ENCODE assay signal across 27 cellular contexts in the genomic region with DNA sequence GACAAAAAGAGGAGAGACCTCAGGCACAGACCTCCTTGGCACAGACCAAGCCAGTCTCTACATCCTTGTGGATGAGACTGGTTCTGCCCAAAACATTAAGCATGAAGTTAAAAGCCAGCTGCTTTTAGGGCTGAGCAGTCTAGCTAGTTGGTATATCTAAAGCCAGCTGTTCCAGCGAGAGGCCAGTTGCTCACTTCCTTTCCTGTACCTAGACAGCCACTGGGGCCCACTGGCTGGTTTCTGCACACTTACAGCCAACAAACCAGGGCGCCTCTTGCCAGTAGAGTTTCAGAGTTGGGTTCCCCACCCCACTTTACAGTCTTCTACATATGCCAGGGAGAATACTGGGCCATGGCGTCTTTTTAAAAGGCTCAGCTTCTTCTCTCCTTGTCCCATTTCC.
"Had no signal": no experiment of that assay in that cellular context is flagged by ENCODE, and none has a peak within 500 bp of the region (broad histone marks: within the 10 kb centered on the region; RNA-seq: fewer than 3 reads in every experiment).

No MANE protein-coding gene starts in this region.

- ATAC-seq: activated CD4-positive, alpha-beta T cell treated with anti-CD3 and anti-CD28 coated beads for 36 hours; activated T-cell treated with anti-CD3 and anti-CD28 coated beads, Interleukin-2, amount 50 U/mL, for 4 hours; activated T-helper 17 cell treated with anti-CD3 and anti-CD28 coated beads, Interleukin-2, amount 50 U/mL, for 72 hours; effector memory CD8-positive, alpha-beta T cell; foreskin keratinocyte; gastrocnemius medialis; heart left ventricle had no signal

- DNase-seq: activated CD4-positive, alpha-beta memory T cell treated with anti-CD3 and anti-CD28 coated beads, Interleukin-2, amount 10 ng/mL, durations not matched to agents 7 days and 5 days; activated CD4-positive, alpha-beta T cell treated with anti-CD3 and anti-CD28 coated beads for 36 hours; activated CD4-positive, alpha-beta T cell treated with anti-CD3 and anti-CD28 coated beads, Interleukin-2, amount 10 ng/mL, durations not matched to agents 7 days and 5 days; activated CD4-positive, alpha-beta T cell treated with anti-CD3 and anti-CD28 coated beads, Interleukin-2, amount 50 U/mL, for 4 hours; activated CD4-positive, CD25-positive, alpha-beta regulatory T cell; activated CD4-positive, CD25-positive, alpha-beta regulatory T cell treated with anti-CD3 and anti-CD28 coated beads, Interleukin-2, amount 50 U/mL, for 72 hours; activated CD8-positive, alpha-beta memory T cell treated with anti-CD3 and anti-CD28 coated beads, Interleukin-2, amount 50 U/mL, for 48 hours; activated effector memory CD4-positive, alpha-beta T cell treated with Interleukin-2 at 50 U/mL for 16 hours; activated gamma-delta T cell treated with Interleukin-2 at 50 U/mL for 16 hours; activated naive CD4-positive, alpha-beta T cell treated with anti-CD3 and anti-CD28 coated beads, Interleukin-2, amount 50 U/mL, for 16 hours; activated naive CD4-positive, alpha-beta T cell treated with Interleukin-2 at 50 U/mL for 16 hours; activated T-cell treated with anti-CD3 and anti-CD28 coated beads for 4 hours; activated T-cell treated with anti-CD3 and anti-CD28 coated beads, Interleukin-2, amount 50 U/mL, for 4 hours; amniotic stem cell; anterior cingulate cortex; brain microvascular endothelial cell; dorsolateral prefrontal cortex; effector memory CD8-positive, alpha-beta T cell; erythroblast; foreskin keratinocyte; gastrocnemius medialis; glutamatergic neuron; heart left ventricle; T-helper 2 cell had no signal

- H3K9me3 ChIP-seq: esophagus muscularis mucosa, gastrocnemius medialis, heart left ventricle had no signal

- H3K4me1 ChIP-seq: gastrocnemius medialis had no signal

- H3K4me3 ChIP-seq: coronary artery, dorsolateral prefrontal cortex, esophagus muscularis mucosa, gastrocnemius medialis, heart left ventricle had no signal

- H3K27me3 ChIP-seq: brain microvascular endothelial cell, dorsolateral prefrontal cortex, esophagus muscularis mucosa, foreskin keratinocyte, gastrocnemius medialis, heart left ventricle had no signal

- H3K27ac ChIP-seq: brain microvascular endothelial cell, coronary artery, dorsolateral prefrontal cortex, esophagus muscularis mucosa, foreskin keratinocyte, gastrocnemius medialis, heart left ventricle had no signal
